24 cellular contexts compared by ENCODE assay signal in the genomic region with DNA sequence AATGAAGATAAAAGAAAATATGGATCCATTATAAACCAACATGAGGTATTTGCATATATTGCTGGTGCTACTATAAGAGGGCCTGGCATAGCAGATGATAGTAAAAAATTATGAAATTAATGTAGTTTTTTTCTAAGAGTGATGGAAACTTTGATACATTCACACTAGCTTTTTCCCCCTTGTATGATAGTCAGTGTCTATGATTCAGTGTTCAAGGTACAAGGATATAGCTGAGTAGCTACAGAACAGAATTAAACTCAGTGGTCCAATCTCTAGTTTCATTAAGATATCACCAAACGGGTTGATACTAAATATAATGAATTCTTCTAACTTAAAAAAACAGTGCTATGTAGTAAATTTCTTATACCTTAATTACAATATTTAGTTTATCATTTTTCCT. TPM values are rescaled to one million over a fixed set of nuclear protein-coding genes. Genes with fewer than 3 reads are reported as not detected.
DNase-seq lines count a peak whose midpoint lies in the region; ATAC-seq and TF ChIP-seq lines count a peak whose summit lies in the region.
"Had no signal": no experiment of that assay in that cellular context is flagged by ENCODE, and none has a peak within 500 bp of the region (broad histone marks: within the 10 kb centered on the region; RNA-seq: fewer than 3 reads in every experiment).

No MANE protein-coding gene starts in this region.

- no peaks in the 10 kb centered on the region for H3K79me2 ChIP-seq in mammary epithelial cell (ENCODE audit: insufficient read depth, low read length)

- H3K4me1 Mint-ChIP-seq in activated CD4-positive, alpha-beta T cell treated with anti-CD3 and anti-CD28 coated beads for 36 hours: peaks cover 16% of the 10 kb centered on the region
- no peaks in the 10 kb centered on the region for H3K4me1 Mint-ChIP-seq in activated naive CD4-positive, alpha-beta T cell treated with anti-CD3 and anti-CD28 coated beads, Interleukin-2, amount 10 ng/mL, durations not matched to agents 7 days and 5 days
- peaks cover 3 to 21% of the 10 kb centered on the region in 2 donors for H3K4me1 Mint-ChIP-seq in stimulated activated naive B cell treated with anti-CD40 and anti-IgM and Interleukin-4, amounts not matched to agents 10 μg/mL and 1 μg/mL and 100 μg/mL, for 72 hours

- CTCF ChIA-PET in activated CD4-positive, alpha-beta T cell treated with anti-CD3 and anti-CD28 coated beads for 36 hours (lab: Charles Lee): interaction anchor here (1.3 to 1.6 kb wide), 2 partner anchors 9 to 15 kb away, joined by 4 to 5 read pairs; no protein-coding TSS in a partner anchor
- CTCF ChIA-PET in activated naive CD4-positive, alpha-beta T cell treated with anti-CD3 and anti-CD28 coated beads, Interleukin-2, amount 10 ng/mL, durations not matched to agents 7 days and 5 days (lab: Charles Lee): no interaction called here
- CTCF ChIA-PET in mammary epithelial cell (lab: Charles Lee; ENCODE audit: low non-redundant PET): no interaction called here

- H3K27me3 ChIP-seq in mammary epithelial cell (ENCODE audit: insufficient read depth, low read length): no peaks in the 10 kb centered on the region
- H3K27me3 ChIP-seq: Peyer's patch had no signal

- 83% methylated on average over 1 of the region's 1 CpG for WGBS in mammary epithelial cell (ENCODE audit: low coverage, missing lambda C conversion rate)

- no peak overlapping the region for H3K4me2 ChIP-seq in mammary epithelial cell (ENCODE audit: insufficient read depth, low read depth, low read length)

- DNase-seq in activated CD4-positive, alpha-beta T cell treated with anti-CD3 and anti-CD28 coated beads for 36 hours: no peak
- no peak for DNase-seq in activated CD4-positive, alpha-beta T cell treated with anti-CD3 and anti-CD28 coated beads for 48 hours
- no peak for DNase-seq in activated naive CD4-positive, alpha-beta T cell treated with anti-CD3 and anti-CD28 coated beads, Interleukin-2, amount 50 U/mL, for 72 hours (ENCODE audit: low spot score in 2 of 2)
- DNase-seq in activated naive CD4-positive, alpha-beta T cell treated with anti-CD3 and anti-CD28 coated beads, Interleukin-2, amount 10 ng/mL, durations not matched to agents 7 days and 5 days: no peak
- DNase-seq in mammary epithelial cell: no peak
- no peak for DNase-seq in stimulated activated naive B cell treated with anti-CD40 and anti-IgM and Interleukin-4, amounts not matched to agents 10 μg/mL and 1 μg/mL and 100 μg/mL, for 72 hours
- DNase-seq in DMS53 treated with DMSO at 0.1 percent for 48 hours (lab: John Stamatoyannopoulos, UW; ENCODE audit: unreplicated experiment): no peak
- DNase-seq: 8988T; Calu3; CD8-positive, alpha-beta memory T cell; DMS153; GOT3; KG1; NCI-H1105; NCI-H1694; NCI-H2081; NCI-H2171 treated with DMSO at 0.1 percent for 48 hours; NCI-H524 treated with DMSO at 0.1 percent for 48 hours; NCI-H82; Peyer's patch had no signal

- POLR2A ChIA-PET in activated CD4-positive, alpha-beta T cell treated with anti-CD3 and anti-CD28 coated beads for 36 hours (lab: Charles Lee): no interaction called here

- H3K4me3 Mint-ChIP-seq in activated CD4-positive, alpha-beta T cell treated with anti-CD3 and anti-CD28 coated beads for 36 hours: no peak overlapping the region
- H3K4me3 Mint-ChIP-seq in activated naive CD4-positive, alpha-beta T cell treated with anti-CD3 and anti-CD28 coated beads, Interleukin-2, amount 10 ng/mL, durations not matched to agents 7 days and 5 days: no peak overlapping the region
- H3K4me3 Mint-ChIP-seq in stimulated activated naive B cell treated with anti-CD40 and anti-IgM and Interleukin-4, amounts not matched to agents 10 μg/mL and 1 μg/mL and 100 μg/mL, for 72 hours: no peak overlapping the region
- H3K4me3 Mint-ChIP-seq: CD8-positive, alpha-beta memory T cell had no signal

- in situ Hi-C loops in mammary epithelial cell (cut with MboI; ENCODE audit: low sequenced_read_pairs in 2 of 2): no loop called here

- H3K36me3 ChIP-seq in mammary epithelial cell (ENCODE audit: insufficient read depth, low read length): peaks cover 10% of the 10 kb centered on the region

- H3K4me3 ChIP-seq in mammary epithelial cell (replicated peaks in 1 of 3; ENCODE audit: insufficient read depth in 1 of 3, low read depth in 2 of 3, low read length in 3 of 3): no peak overlapping the region
- H3K4me3 ChIP-seq: Peyer's patch had no signal

- H3K27ac Mint-ChIP-seq in activated CD4-positive, alpha-beta T cell treated with anti-CD3 and anti-CD28 coated beads for 36 hours: no peak overlapping the region
- peak overlapping the region in 1 of 2 donors; percentile 40 for H3K27ac Mint-ChIP-seq in activated naive CD4-positive, alpha-beta T cell treated with anti-CD3 and anti-CD28 coated beads, Interleukin-2, amount 50 U/mL, for 72 hours
- no peak overlapping the region for H3K27ac Mint-ChIP-seq in activated naive CD4-positive, alpha-beta T cell treated with anti-CD3 and anti-CD28 coated beads, Interleukin-2, amount 10 ng/mL, durations not matched to agents 7 days and 5 days
- peak overlapping the region; percentile 62 for H3K27ac Mint-ChIP-seq in stimulated activated naive B cell treated with anti-CD40 and anti-IgM and Interleukin-4, amounts not matched to agents 10 μg/mL and 1 μg/mL and 100 μg/mL, for 72 hours

- H3K27me3 Mint-ChIP-seq in activated CD4-positive, alpha-beta T cell treated with anti-CD3 and anti-CD28 coated beads for 36 hours: no peaks in the 10 kb centered on the region
- H3K27me3 Mint-ChIP-seq in activated naive CD4-positive, alpha-beta T cell treated with anti-CD3 and anti-CD28 coated beads, Interleukin-2, amount 10 ng/mL, durations not matched to agents 7 days and 5 days: no peaks in the 10 kb centered on the region
- no peaks in the 10 kb centered on the region for H3K27me3 Mint-ChIP-seq in stimulated activated naive B cell treated with anti-CD40 and anti-IgM and Interleukin-4, amounts not matched to agents 10 μg/mL and 1 μg/mL and 100 μg/mL, for 72 hours
- H3K27me3 Mint-ChIP-seq: CD8-positive, alpha-beta memory T cell had no signal

- H3K27ac ChIP-seq in mammary epithelial cell (ENCODE audit: insufficient read depth, low read depth, low read length): peak overlapping the region; percentile 44
- H3K27ac ChIP-seq: C4-2B, HL-60, Peyer's patch had no signal

- no peaks in the 10 kb centered on the region for H3K9me3 Mint-ChIP-seq in activated CD4-positive, alpha-beta T cell treated with anti-CD3 and anti-CD28 coated beads for 36 hours (ENCODE audit: low read depth)
- peaks cover 0 to 7% of the 10 kb centered on the region in 2 donors for H3K9me3 Mint-ChIP-seq in activated naive CD4-positive, alpha-beta T cell treated with anti-CD3 and anti-CD28 coated beads, Interleukin-2, amount 50 U/mL, for 72 hours
- peaks cover 3% of the 10 kb centered on the region for H3K9me3 Mint-ChIP-seq in activated naive CD4-positive, alpha-beta T cell treated with anti-CD3 and anti-CD28 coated beads, Interleukin-2, amount 10 ng/mL, durations not matched to agents 7 days and 5 days
- H3K9me3 Mint-ChIP-seq in stimulated activated naive B cell treated with anti-CD40 and anti-IgM and Interleukin-4, amounts not matched to agents 10 μg/mL and 1 μg/mL and 100 μg/mL, for 72 hours: peaks cover 0 to 1% of the 10 kb centered on the region in 2 donors
- H3K9me3 Mint-ChIP-seq: CD8-positive, alpha-beta memory T cell had no signal

- no peak overlapping the region for H2AFZ ChIP-seq in mammary epithelial cell (ENCODE audit: low read depth, low read length)

- H3K4me1 ChIP-seq in mammary epithelial cell (ENCODE audit: insufficient read depth, low read length): peaks cover 10% of the 10 kb centered on the region
- H3K4me1 ChIP-seq: Peyer's patch had no signal

- no peak for TF ChIP-seq CTCF in mammary epithelial cell (conservative IDR thresholded peaks at IDR 0.05 in 1 of 2, IDR thresholded peaks at IDR 0.05 in 1 of 2; ENCODE audit: extremely low read depth in 1 of 2, insufficient read depth in 1 of 2, low read depth in 1 of 2, low read length in 2 of 2)

- intact Hi-C loops in activated CD4-positive, alpha-beta T cell treated with anti-CD3 and anti-CD28 coated beads for 36 hours (cut with DNase I, micrococcal nuclease): loop anchor here in 1 of 2 experiments (2.0 kb wide), 1 partner anchor 51 kb away; no protein-coding TSS in a partner anchor
- intact Hi-C loops in mammary epithelial cell (cut with micrococcal nuclease): no loop called here

- no TSS peak for BruUV-seq in mammary epithelial cell (replicated peaks; lab: Mats Ljungman, UMichigan)

- no peak overlapping the region for H3K9ac ChIP-seq in mammary epithelial cell (ENCODE audit: insufficient read depth, low read length)

- no peaks in the 10 kb centered on the region for H4K20me1 ChIP-seq in mammary epithelial cell (ENCODE audit: insufficient read depth, low read length)

- ATAC-seq in activated CD4-positive, alpha-beta T cell treated with anti-CD3 and anti-CD28 coated beads for 36 hours: peak; percentile 48
- ATAC-seq in activated naive CD4-positive, alpha-beta T cell treated with anti-CD3 and anti-CD28 coated beads, Interleukin-2, amount 50 U/mL, for 72 hours: peak; percentile 47 to 56
- ATAC-seq in stimulated activated naive B cell treated with anti-CD40 and anti-IgM and Interleukin-4, amounts not matched to agents 10 μg/mL and 1 μg/mL and 100 μg/mL, for 72 hours (replicated peaks): no peak
- no peak for ATAC-seq in GM18861 (IDR thresholded peaks at IDR 0.05; ENCODE audit: unreplicated experiment)
- ATAC-seq: HepG2 had no signal

- peaks cover 2% of the 10 kb centered on the region for H3K9me3 ChIP-seq in mammary epithelial cell (replicated peaks; ENCODE audit: insufficient read depth, low read length)
- H3K9me3 ChIP-seq: Peyer's patch had no signal

- dilution Hi-C loops in mammary epithelial cell (cut with HindIII; ENCODE audit: low sequenced_read_pairs): no loop called here

- peaks cover 67% of the 10 kb centered on the region for H3K36me3 Mint-ChIP-seq in activated CD4-positive, alpha-beta T cell treated with anti-CD3 and anti-CD28 coated beads for 36 hours (ENCODE audit: low read depth)
- H3K36me3 Mint-ChIP-seq in activated naive CD4-positive, alpha-beta T cell treated with anti-CD3 and anti-CD28 coated beads, Interleukin-2, amount 50 U/mL, for 72 hours: peaks cover 8 to 41% of the 10 kb centered on the region in 2 donors
- H3K36me3 Mint-ChIP-seq in activated naive CD4-positive, alpha-beta T cell treated with anti-CD3 and anti-CD28 coated beads, Interleukin-2, amount 10 ng/mL, durations not matched to agents 7 days and 5 days: peaks cover 54% of the 10 kb centered on the region
- H3K36me3 Mint-ChIP-seq in stimulated activated naive B cell treated with anti-CD40 and anti-IgM and Interleukin-4, amounts not matched to agents 10 μg/mL and 1 μg/mL and 100 μg/mL, for 72 hours: peaks cover 42 to 55% of the 10 kb centered on the region in 2 donors

RNA-seq across cellular contexts. Expression of a gene that starts 49.9 kb away (rescaled TPM):
- total RNA-seq in activated CD4-positive, alpha-beta T cell treated with anti-CD3 and anti-CD28 coated beads for 36 hours: 100 to 1,000 TPM in 1 of 2 experiments, 10 to 100 TPM in 1; 54.2 to 117 TPM
- 10 to 100 TPM; 60.4 to 79.2 TPM for total RNA-seq in activated naive CD4-positive, alpha-beta T cell treated with anti-CD3 and anti-CD28 coated beads, Interleukin-2, amount 50 U/mL, for 72 hours
- 10 to 100 TPM; 27.2 to 28.0 TPM for total RNA-seq in mammary epithelial cell
- 3.8 TPM for polyA plus RNA-seq in mammary epithelial cell
- polyA minus RNA-seq in mammary epithelial cell: 61.9 TPM

Comparison
In these comparisons a context has a peak if more than half of its experiments do, and no peak if none do; other contexts are left out.
1. ATAC-seq: peak in activated CD4-positive, alpha-beta T cell treated with anti-CD3 and anti-CD28 coated beads for 36 hours (single experiment) and activated naive CD4-positive, alpha-beta T cell treated with anti-CD3 and anti-CD28 coated beads, Interleukin-2, amount 50 U/mL, for 72 hours (2 of 2); none in stimulated activated naive B cell treated with anti-CD40 and anti-IgM and Interleukin-4, amounts not matched to agents 10 μg/mL and 1 μg/mL and 100 μg/mL, for 72 hours (0 of 2) and GM18861 (single experiment).